In genomic region chr15:89002281-89002761, GRCh38 we compare ENCODE assay signal across 8 cellular contexts.
A peak's percentile ranks its signal among the peaks of the same experiment; 100 is the strongest.
DNase-seq lines count a peak whose midpoint lies in the region; ATAC-seq and TF ChIP-seq lines count a peak whose summit lies in the region.

No MANE protein-coding gene starts in this region.

- TF ChIP-seq CTCF in cardiac fibroblast (IDR thresholded peaks at IDR 0.05; ENCODE audit: low read depth, low read length) = no peak
- no peak for TF ChIP-seq CTCF in vagina (IDR thresholded peaks at IDR 0.05)

- H3K4me1 Mint-ChIP-seq in stimulated activated effector memory CD8-positive, alpha-beta T cell treated with anti-CD3 and anti-CD28 coated beads, Interleukin-12 subunit alpha, Interleukin-12 subunit beta, amount 100 ng/mL, for 72 hours = peaks cover 5% of the 10 kb centered on the region

- no peak overlapping the region for H3K4me3 Mint-ChIP-seq in stimulated activated effector memory CD8-positive, alpha-beta T cell treated with anti-CD3 and anti-CD28 coated beads, Interleukin-12 subunit alpha, Interleukin-12 subunit beta, amount 100 ng/mL, for 72 hours

- H3K36me3 Mint-ChIP-seq in stimulated activated effector memory CD8-positive, alpha-beta T cell treated with anti-CD3 and anti-CD28 coated beads, Interleukin-12 subunit alpha, Interleukin-12 subunit beta, amount 100 ng/mL, for 72 hours = no peaks in the 10 kb centered on the region

- H3K4me3 ChIP-seq in cardiac fibroblast (replicated peaks in 1 of 2; ENCODE audit: low read depth in 2 of 2, low read length in 2 of 2) (no peak overlapping the region), vagina (no peak overlapping the region)

- H3K27me3 ChIP-seq in vagina = no peaks in the 10 kb centered on the region

- intact Hi-C loops in vagina (cut with DNase I) = no loop called here

- H3K4me1 ChIP-seq in vagina = no peaks in the 10 kb centered on the region

- H3K36me3 ChIP-seq in vagina = no peaks in the 10 kb centered on the region

- peak overlapping the region; percentile 35 for H3K27ac Mint-ChIP-seq in stimulated activated effector memory CD8-positive, alpha-beta T cell treated with anti-CD3 and anti-CD28 coated beads, Interleukin-12 subunit alpha, Interleukin-12 subunit beta, amount 100 ng/mL, for 72 hours

- no peaks in the 10 kb centered on the region for H3K9me3 Mint-ChIP-seq in stimulated activated effector memory CD8-positive, alpha-beta T cell treated with anti-CD3 and anti-CD28 coated beads, Interleukin-12 subunit alpha, Interleukin-12 subunit beta, amount 100 ng/mL, for 72 hours

- TF ChIP-seq POLR2A in vagina (IDR thresholded peaks at IDR 0.05) = no peak

- H3K27ac ChIP-seq in vagina = no peak overlapping the region

- peak; percentile 2 for DNase-seq in SKM-1 treated with dmso at 0.1 percent for 144 hours (lab: John Stamatoyannopoulos, UW; ENCODE audit: unreplicated experiment)
- no peak for DNase-seq in SKM-1 (lab: John Stamatoyannopoulos, UW; ENCODE audit: unreplicated experiment)
- DNase-seq in cardiac fibroblast (ENCODE audit: low read depth in 2 of 2) = peak; percentile 76 to 78
- DNase-seq in stimulated activated effector memory CD8-positive, alpha-beta T cell treated with anti-CD3 and anti-CD28 coated beads, Interleukin-12 subunit alpha, Interleukin-12 subunit beta, amount 100 ng/mL, for 72 hours (ENCODE audit: low spot score in 2 of 2) = no peak
- DNase-seq in cerebellar cortex (ENCODE audit: low spot score) = no peak
- DNase-seq in vagina (ENCODE audit: extremely low spot score in 2 of 2) = no peak

- ATAC-seq in HG03378 (IDR thresholded peaks at IDR 0.05; ENCODE audit: unreplicated experiment) = peak; percentile 87
- ATAC-seq in stimulated activated effector memory CD8-positive, alpha-beta T cell treated with anti-CD3 and anti-CD28 coated beads, Interleukin-12 subunit alpha, Interleukin-12 subunit beta, amount 100 ng/mL, for 72 hours = no peak
- no peak for ATAC-seq in GM21576 (IDR thresholded peaks at IDR 0.05; ENCODE audit: unreplicated experiment)

- no peaks in the 10 kb centered on the region for H3K9me3 ChIP-seq in vagina

Comparison
In these comparisons a context has a peak if more than half of its experiments do, and no peak if none do; other contexts are left out.
1. DNase-seq: peak in SKM-1 treated with dmso at 0.1 percent for 144 hours (single experiment) and cardiac fibroblast (2 of 2); none in SKM-1 (single experiment), stimulated activated effector memory CD8-positive, alpha-beta T cell treated with anti-CD3 and anti-CD28 coated beads, Interleukin-12 subunit alpha, Interleukin-12 subunit beta, amount 100 ng/mL, for 72 hours (0 of 2), cerebellar cortex (single experiment) and vagina (0 of 2).